22 cellular contexts compared by ENCODE assay signal in the genomic region with DNA sequence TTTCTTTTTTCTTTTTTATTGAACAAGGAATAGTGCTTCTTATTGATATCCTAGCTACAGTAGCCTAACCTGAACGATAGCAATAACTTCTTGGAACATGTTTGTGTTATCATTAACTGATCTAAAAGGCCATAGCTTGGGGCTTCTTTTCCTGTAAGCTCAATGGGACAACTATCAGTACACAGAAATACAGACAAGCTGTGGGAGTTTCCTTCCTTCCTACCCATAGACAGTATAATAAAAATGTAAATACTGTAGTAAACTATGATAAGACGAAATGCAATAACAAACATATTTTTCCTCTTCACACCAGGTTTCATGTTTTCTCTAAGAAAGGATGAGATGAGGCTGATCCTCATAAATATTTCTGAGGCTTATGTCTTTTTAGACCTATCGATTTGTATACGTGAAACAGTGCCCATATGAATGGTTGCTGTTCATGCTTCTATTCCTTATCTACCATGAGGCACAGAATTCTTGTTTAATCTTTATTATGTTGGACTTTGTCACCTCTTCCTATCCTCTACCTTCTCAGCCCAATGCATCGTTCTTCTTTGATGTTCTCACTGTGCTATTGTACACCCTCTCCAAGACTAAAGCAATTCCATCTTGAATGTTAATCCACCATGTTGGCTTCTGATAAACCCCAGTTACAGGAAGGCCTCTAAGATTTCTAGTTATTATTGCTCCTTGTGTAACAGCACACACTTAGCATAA.
A peak's percentile ranks its signal among the peaks of the same experiment; 100 is the strongest.
DNase-seq lines count a peak whose midpoint lies in the region; ATAC-seq and TF ChIP-seq lines count a peak whose summit lies in the region.
"Had no signal": no experiment of that assay in that cellular context is flagged by ENCODE, and none has a peak within 500 bp of the region (broad histone marks: within the 10 kb centered on the region; RNA-seq: fewer than 3 reads in every experiment).

No MANE protein-coding gene starts in this region.

- WGBS in body of pancreas, 2 donors: 62 to 64% methylated on average over 5 of the region's 5 CpGs

- TF ChIP-seq CTCF in body of pancreas (IDR thresholded peaks at IDR 0.05) (no peak), mucosa of descending colon (IDR thresholded peaks at IDR 0.05) (no peak), OCI-LY7 (conservative IDR thresholded peaks at IDR 0.05; ENCODE audit: low read length) (no peak)

- H2AFZ ChIP-seq in OCI-LY7 (ENCODE audit: low read length): no peak overlapping the region
- H2AFZ ChIP-seq: GM23248 had no signal

- H3K4me2 ChIP-seq in OCI-LY7 (ENCODE audit: low read length): no peak overlapping the region
- H3K4me2 ChIP-seq: A549; BLaER1 treated with 17β-estradiol and CSF1 and Interleukin-3, amounts not matched to agents 10 nM and 100 nM had no signal

- H3K27me3 ChIP-seq in body of pancreas: no peaks in the 10 kb centered on the region
- H3K27me3 ChIP-seq: BE2C; BLaER1 treated with 17β-estradiol and CSF1 and Interleukin-3, amounts not matched to agents 10 nM and 100 nM had no signal

- H3K9me3 ChIP-seq in body of pancreas (no peaks in the 10 kb centered on the region), mucosa of descending colon (no peaks in the 10 kb centered on the region), OCI-LY7 (ENCODE audit: low read length) (no peaks in the 10 kb centered on the region)
- H3K9me3 ChIP-seq: A549; BE2C; BLaER1 treated with 17β-estradiol and CSF1 and Interleukin-3, amounts not matched to agents 10 nM and 100 nM had no signal

- no peak for TF ChIP-seq POLR2A in body of pancreas (IDR thresholded peaks at IDR 0.05)

- H3K27ac ChIP-seq in body of pancreas (peak overlapping the region in 3 of 4 donors; percentile 41 to 60 (median 48)), OCI-LY7 (ENCODE audit: low read depth, low read length, poor library complexity, severe bottlenecking) (no peak overlapping the region)
- H3K27ac ChIP-seq: A549; BLaER1 treated with 17β-estradiol and CSF1 and Interleukin-3, amounts not matched to agents 10 nM and 100 nM; GM23248 had no signal

- H3K9me2 ChIP-seq in OCI-LY7 (ENCODE audit: insufficient read depth, low read length): no peaks in the 10 kb centered on the region

- BruUV-seq in OCI-LY7 (replicated peaks; lab: Mats Ljungman, UMichigan): no TSS peak

- H3K4me3 ChIP-seq in body of pancreas (no peak overlapping the region), mucosa of descending colon (no peak overlapping the region), OCI-LY7 (ENCODE audit: low read depth, low read length, poor library complexity, severe bottlenecking) (no peak overlapping the region)
- H3K4me3 ChIP-seq: A549; BLaER1 treated with 17β-estradiol and CSF1 and Interleukin-3, amounts not matched to agents 10 nM and 100 nM; GM12878; GM23248 had no signal

- H3K36me3 ChIP-seq in body of pancreas (replicated peaks in 1 of 2; ENCODE audit: insufficient read depth in 1 of 2, low read depth in 2 of 2) (no peaks in the 10 kb centered on the region), mucosa of descending colon (ENCODE audit: low read depth) (no peaks in the 10 kb centered on the region), OCI-LY7 (ENCODE audit: insufficient read depth, low read length) (no peaks in the 10 kb centered on the region)
- H3K36me3 ChIP-seq: BE2C; BLaER1 treated with 17β-estradiol and CSF1 and Interleukin-3, amounts not matched to agents 10 nM and 100 nM had no signal

- H3K79me2 ChIP-seq in OCI-LY7 (ENCODE audit: insufficient read depth, low read depth, low read length): no peaks in the 10 kb centered on the region

- DNase-seq in DMS53 (lab: John Stamatoyannopoulos, UW) (peak; percentile 36), DMS53 treated with DMSO at 0.1 percent for 48 hours (lab: John Stamatoyannopoulos, UW; ENCODE audit: unreplicated experiment) (no peak), body of pancreas (no peak), mucosa of descending colon (no peak), OCI-LY7 (ENCODE audit: low spot score) (no peak)
- DNase-seq: 8988T; ACHN; AML-193; BE2C; Calu3; CD4-positive, alpha-beta T cell; CD8-positive, alpha-beta memory T cell; DMS79; EL; GDM1; GM23248; H7; HCEC 1CT had no signal

- CTCF ChIA-PET in OCI-LY7 (lab: Charles Lee; ENCODE audit: unreplicated experiment): no interaction called here

- no peaks in the 10 kb centered on the region for H4K20me1 ChIP-seq in OCI-LY7 (ENCODE audit: insufficient read depth, low read length)
- H4K20me1 ChIP-seq: BLaER1 treated with 17β-estradiol and CSF1 and Interleukin-3, amounts not matched to agents 10 nM and 100 nM had no signal

- no peak for ATAC-seq in body of pancreas
- ATAC-seq in mucosa of descending colon: peak; percentile 88
- ATAC-seq in HG02759 (IDR thresholded peaks at IDR 0.05; ENCODE audit: unreplicated experiment): no peak
- ATAC-seq: A549, GM12878 had no signal

- peaks cover 32% of the 10 kb centered on the region for H3K4me1 ChIP-seq in body of pancreas
- H3K4me1 ChIP-seq in mucosa of descending colon (ENCODE audit: low read depth): peaks cover 4% of the 10 kb centered on the region
- H3K4me1 ChIP-seq in OCI-LY7 (ENCODE audit: insufficient read depth, low read length, poor library complexity, severe bottlenecking): no peaks in the 10 kb centered on the region
- H3K4me1 ChIP-seq: A549; BE2C; BLaER1 treated with 17β-estradiol and CSF1 and Interleukin-3, amounts not matched to agents 10 nM and 100 nM had no signal

- POLR2A ChIA-PET in OCI-LY7 (lab: Charles Lee): no interaction called here

- intact Hi-C loops in body of pancreas (cut with DNase I): no loop called here
- intact Hi-C loops in mucosa of descending colon (cut with DNase I, micrococcal nuclease): no loop called here
- intact Hi-C loops in OCI-LY7 (cut with micrococcal nuclease; ENCODE audit: unreplicated experiment): no loop called here
